In genomic region chr1:13706058-13706457, GRCh38 we compare ENCODE assay signal across 19 cellular contexts. TPM values are rescaled to one million over a fixed set of nuclear protein-coding genes. Genes with fewer than 3 reads are reported as not detected.
DNase-seq lines count a peak whose midpoint lies in the region; ATAC-seq and TF ChIP-seq lines count a peak whose summit lies in the region.
"Had no signal": no experiment of that assay in that cellular context is flagged by ENCODE, and none has a peak within 500 bp of the region (broad histone marks: within the 10 kb centered on the region; RNA-seq: fewer than 3 reads in every experiment).

No MANE protein-coding gene starts in this region.

- H3K36me3 Mint-ChIP-seq in activated CD8-positive, alpha-beta T cell treated with anti-CD3 and anti-CD28 coated beads for 36 hours (ENCODE audit: low read depth): peaks cover 22% of the 10 kb centered on the region
- H3K36me3 Mint-ChIP-seq in activated CD8-positive, alpha-beta T cell treated with anti-CD3 and anti-CD28 coated beads, Interleukin-2, amount 10 ng/mL, durations not matched to agents 7 days and 5 days (ENCODE audit: low read depth): peaks cover 11% of the 10 kb centered on the region
- H3K36me3 Mint-ChIP-seq in chondrocyte (ENCODE audit: low read depth): peaks cover 3% of the 10 kb centered on the region
- H3K36me3 Mint-ChIP-seq in stimulated activated effector memory CD8-positive, alpha-beta T cell treated with anti-CD3 and anti-CD28 coated beads, Interleukin-12 subunit alpha, Interleukin-12 subunit beta, amount 100 ng/mL, for 72 hours: no peaks in the 10 kb centered on the region
- peaks cover 6% of the 10 kb centered on the region for H3K36me3 Mint-ChIP-seq in natural killer cell treated with Interleukin-12 subunit alpha and Interleukin-12 subunit beta and Interleukin-15 and Interleukin-18, amount 100 ng/mL, for 72 hours

- H3K27me3 Mint-ChIP-seq in activated CD8-positive, alpha-beta T cell treated with anti-CD3 and anti-CD28 coated beads for 36 hours: no peaks in the 10 kb centered on the region
- no peaks in the 10 kb centered on the region for H3K27me3 Mint-ChIP-seq in activated CD8-positive, alpha-beta T cell treated with anti-CD3 and anti-CD28 coated beads, Interleukin-2, amount 10 ng/mL, durations not matched to agents 7 days and 5 days (ENCODE audit: low read depth)
- H3K27me3 Mint-ChIP-seq in chondrocyte (ENCODE audit: low read depth): no peaks in the 10 kb centered on the region
- H3K27me3 Mint-ChIP-seq in natural killer cell treated with Interleukin-12 subunit alpha and Interleukin-12 subunit beta and Interleukin-15 and Interleukin-18, amount 100 ng/mL, for 72 hours: no peaks in the 10 kb centered on the region

- no peak for DNase-seq in activated CD8-positive, alpha-beta T cell treated with anti-CD3 and anti-CD28 coated beads for 36 hours
- no peak for DNase-seq in activated CD8-positive, alpha-beta T cell treated with anti-CD3 and anti-CD28 coated beads, Interleukin-2, amount 10 ng/mL, durations not matched to agents 7 days and 5 days
- DNase-seq in NAMALWA (ENCODE audit: low spot score) (peak; percentile 28), chondrocyte (ENCODE audit: low spot score) (no peak), AML-193 (lab: John Stamatoyannopoulos, UW) (no peak)
- DNase-seq in stimulated activated effector memory CD8-positive, alpha-beta T cell treated with anti-CD3 and anti-CD28 coated beads, Interleukin-12 subunit alpha, Interleukin-12 subunit beta, amount 100 ng/mL, for 72 hours (ENCODE audit: low spot score in 2 of 2): no peak
- no peak for DNase-seq in natural killer cell treated with Interleukin-12 subunit alpha and Interleukin-12 subunit beta and Interleukin-15 and Interleukin-18, amount 100 ng/mL, for 72 hours (ENCODE audit: low spot score)
- DNase-seq: ACHN; Caco-2; colonic mucosa; GDM1; mammary epithelial cell; MV-4-11; NCI-H2029; NCI-H510A; SJCRH30; stimulated activated CD4-positive, alpha-beta T cell treated with anti-CD3 and anti-CD28 coated beads, Interleukin-15, amount 100 ng/mL, for 24 hours had no signal

- no peaks in the 10 kb centered on the region for H3K9me3 Mint-ChIP-seq in activated CD8-positive, alpha-beta T cell treated with anti-CD3 and anti-CD28 coated beads for 36 hours
- H3K9me3 Mint-ChIP-seq in activated CD8-positive, alpha-beta T cell treated with anti-CD3 and anti-CD28 coated beads, Interleukin-2, amount 10 ng/mL, durations not matched to agents 7 days and 5 days (ENCODE audit: insufficient read depth): no peaks in the 10 kb centered on the region
- H3K9me3 Mint-ChIP-seq in chondrocyte (ENCODE audit: low read depth): no peaks in the 10 kb centered on the region
- H3K9me3 Mint-ChIP-seq in stimulated activated effector memory CD8-positive, alpha-beta T cell treated with anti-CD3 and anti-CD28 coated beads, Interleukin-12 subunit alpha, Interleukin-12 subunit beta, amount 100 ng/mL, for 72 hours: no peaks in the 10 kb centered on the region
- no peaks in the 10 kb centered on the region for H3K9me3 Mint-ChIP-seq in natural killer cell treated with Interleukin-12 subunit alpha and Interleukin-12 subunit beta and Interleukin-15 and Interleukin-18, amount 100 ng/mL, for 72 hours
- H3K9me3 Mint-ChIP-seq: neural crest cell had no signal

- POLR2A ChIA-PET in activated CD8-positive, alpha-beta T cell treated with anti-CD3 and anti-CD28 coated beads for 36 hours (lab: Charles Lee): interaction anchor here (0.6 to 1.3 kb wide), 4 partner anchors 9 to 98 kb away, joined by 3 to 4 read pairs (median 3); no protein-coding TSS in a partner anchor
- POLR2A ChIA-PET in activated CD8-positive, alpha-beta T cell treated with anti-CD3 and anti-CD28 coated beads, Interleukin-2, amount 10 ng/mL, durations not matched to agents 7 days and 5 days (lab: Charles Lee): interaction anchor here (1.0 kb wide), 1 partner anchor 24 kb away, joined by 5 read pairs; no protein-coding TSS in a partner anchor

- H3K27ac Mint-ChIP-seq in activated CD8-positive, alpha-beta T cell treated with anti-CD3 and anti-CD28 coated beads for 36 hours: peak overlapping the region; percentile 17
- H3K27ac Mint-ChIP-seq in activated CD8-positive, alpha-beta T cell treated with anti-CD3 and anti-CD28 coated beads, Interleukin-2, amount 10 ng/mL, durations not matched to agents 7 days and 5 days: no peak overlapping the region
- peak overlapping the region; percentile 55 for H3K27ac Mint-ChIP-seq in chondrocyte (ENCODE audit: unreplicated experiment)
- peak overlapping the region; percentile 9 for H3K27ac Mint-ChIP-seq in stimulated activated effector memory CD8-positive, alpha-beta T cell treated with anti-CD3 and anti-CD28 coated beads, Interleukin-12 subunit alpha, Interleukin-12 subunit beta, amount 100 ng/mL, for 72 hours
- peak overlapping the region in 1 of 2 donors; percentile 28 for H3K27ac Mint-ChIP-seq in natural killer cell treated with Interleukin-12 subunit alpha and Interleukin-12 subunit beta and Interleukin-15 and Interleukin-18, amount 100 ng/mL, for 72 hours

- intact Hi-C loops in activated CD8-positive, alpha-beta T cell treated with anti-CD3 and anti-CD28 coated beads for 36 hours (cut with micrococcal nuclease): loop anchor here (10.0 kb wide), 1 partner anchor 49 kb away; no protein-coding TSS in a partner anchor

- H3K4me3 Mint-ChIP-seq in activated CD8-positive, alpha-beta T cell treated with anti-CD3 and anti-CD28 coated beads for 36 hours: no peak overlapping the region
- no peak overlapping the region for H3K4me3 Mint-ChIP-seq in activated CD8-positive, alpha-beta T cell treated with anti-CD3 and anti-CD28 coated beads, Interleukin-2, amount 10 ng/mL, durations not matched to agents 7 days and 5 days
- H3K4me3 Mint-ChIP-seq in chondrocyte (ENCODE audit: unreplicated experiment): no peak overlapping the region
- no peak overlapping the region for H3K4me3 Mint-ChIP-seq in stimulated activated effector memory CD8-positive, alpha-beta T cell treated with anti-CD3 and anti-CD28 coated beads, Interleukin-12 subunit alpha, Interleukin-12 subunit beta, amount 100 ng/mL, for 72 hours
- H3K4me3 Mint-ChIP-seq in natural killer cell treated with Interleukin-12 subunit alpha and Interleukin-12 subunit beta and Interleukin-15 and Interleukin-18, amount 100 ng/mL, for 72 hours: no peak overlapping the region
- H3K4me3 Mint-ChIP-seq: neural crest cell had no signal

- TF ChIP-seq CTCF in activated CD8-positive, alpha-beta T cell treated with anti-CD3 and anti-CD28 coated beads for 36 hours (IDR thresholded peaks at IDR 0.05): no peak
- no peak for TF ChIP-seq CTCF in chondrocyte (IDR thresholded peaks at IDR 0.05)

- no peak for ATAC-seq in activated CD8-positive, alpha-beta T cell treated with anti-CD3 and anti-CD28 coated beads for 36 hours
- no peak for ATAC-seq in activated CD8-positive, alpha-beta T cell treated with anti-CD3 and anti-CD28 coated beads, Interleukin-2, amount 10 ng/mL, durations not matched to agents 7 days and 5 days
- no peak for ATAC-seq in stimulated activated effector memory CD8-positive, alpha-beta T cell treated with anti-CD3 and anti-CD28 coated beads, Interleukin-12 subunit alpha, Interleukin-12 subunit beta, amount 100 ng/mL, for 72 hours
- ATAC-seq in natural killer cell treated with Interleukin-12 subunit alpha and Interleukin-12 subunit beta and Interleukin-15 and Interleukin-18, amount 100 ng/mL, for 72 hours: no peak
- no peak for ATAC-seq in GM18867 (IDR thresholded peaks at IDR 0.05; ENCODE audit: unreplicated experiment)

- CTCF ChIA-PET in activated CD8-positive, alpha-beta T cell treated with anti-CD3 and anti-CD28 coated beads for 36 hours (lab: Charles Lee): interaction anchor here (0.7 to 1.9 kb wide), 3 partner anchors 8 to 20 kb away, joined by 3 to 10 read pairs (median 4); no protein-coding TSS in a partner anchor
- CTCF ChIA-PET in activated CD8-positive, alpha-beta T cell treated with anti-CD3 and anti-CD28 coated beads, Interleukin-2, amount 10 ng/mL, durations not matched to agents 7 days and 5 days (lab: Charles Lee): interaction anchor here (0.6 to 9.5 kb wide), 2 partner anchors 22 to 48 kb away, joined by 3 to 148 read pairs; no protein-coding TSS in a partner anchor

- H3K4me1 Mint-ChIP-seq in activated CD8-positive, alpha-beta T cell treated with anti-CD3 and anti-CD28 coated beads for 36 hours (ENCODE audit: low read depth): peaks cover 72% of the 10 kb centered on the region
- peaks cover 55% of the 10 kb centered on the region for H3K4me1 Mint-ChIP-seq in activated CD8-positive, alpha-beta T cell treated with anti-CD3 and anti-CD28 coated beads, Interleukin-2, amount 10 ng/mL, durations not matched to agents 7 days and 5 days (ENCODE audit: low read depth)
- peaks cover 50% of the 10 kb centered on the region for H3K4me1 Mint-ChIP-seq in chondrocyte (ENCODE audit: low read depth)
- peaks cover 25% of the 10 kb centered on the region for H3K4me1 Mint-ChIP-seq in stimulated activated effector memory CD8-positive, alpha-beta T cell treated with anti-CD3 and anti-CD28 coated beads, Interleukin-12 subunit alpha, Interleukin-12 subunit beta, amount 100 ng/mL, for 72 hours
- H3K4me1 Mint-ChIP-seq in natural killer cell treated with Interleukin-12 subunit alpha and Interleukin-12 subunit beta and Interleukin-15 and Interleukin-18, amount 100 ng/mL, for 72 hours (ENCODE audit: low read depth in 2 of 2): peaks cover 25 to 29% of the 10 kb centered on the region in 2 donors

RNA-seq across cellular contexts. Expression of gene PRDM2, which starts 6.1 kb away (rescaled TPM):
- total RNA-seq in activated CD8-positive, alpha-beta T cell treated with anti-CD3 and anti-CD28 coated beads for 36 hours: 10 to 100 TPM; 41.2 to 43.6 TPM
- total RNA-seq in activated CD8-positive, alpha-beta T cell treated with anti-CD3 and anti-CD28 coated beads, Interleukin-2, amount 10 ng/mL, durations not matched to agents 7 days and 5 days: 10 to 100 TPM; 49.3 to 50.4 TPM
- total RNA-seq in chondrocyte: 35.6 to 46.8 TPM (median 36.8 TPM) in 3 replicates
- total RNA-seq in natural killer cell treated with Interleukin-12 subunit alpha and Interleukin-12 subunit beta and Interleukin-15 and Interleukin-18, amount 100 ng/mL, for 72 hours: 10 to 100 TPM; 80.1 to 91.3 TPM
